Comparison of ENCODE assay signal across 8 cellular contexts in the genomic region with DNA sequence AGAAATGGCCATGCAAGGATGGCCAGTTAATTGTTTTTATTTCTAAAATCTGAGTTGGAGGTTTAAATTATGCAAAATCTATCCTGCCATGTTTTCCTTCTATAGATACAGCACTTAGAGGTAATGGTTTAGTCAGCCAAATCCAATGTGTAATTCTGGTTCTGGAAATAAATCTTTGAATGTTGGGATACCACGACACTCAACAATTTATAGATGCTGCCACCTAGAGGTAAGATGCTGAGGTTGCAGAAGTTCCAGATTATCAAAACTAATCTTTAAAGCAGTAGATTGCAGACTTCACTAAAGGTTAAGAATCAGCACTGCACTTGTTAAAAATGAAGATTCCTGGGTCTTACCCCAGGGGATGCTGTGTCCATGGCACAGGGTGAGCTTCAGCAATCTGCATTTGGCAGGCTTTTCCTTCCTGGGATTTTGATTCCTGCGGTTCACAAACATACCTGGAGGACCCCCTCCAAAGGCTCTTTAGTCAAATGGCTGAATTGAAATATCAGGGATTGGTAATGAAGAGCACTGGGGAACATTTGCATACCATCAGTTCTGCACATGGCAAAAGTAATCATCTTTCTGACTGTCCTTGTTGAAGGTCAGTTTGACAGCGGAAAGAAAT. TPM values are rescaled to one million over a fixed set of nuclear protein-coding genes. Genes with fewer than 3 reads are reported as not detected.
DNase-seq lines count a peak whose midpoint lies in the region; ATAC-seq and TF ChIP-seq lines count a peak whose summit lies in the region.

No MANE protein-coding gene starts in this region.

- peak; percentile 35 for TF ChIP-seq CTCF in Calu3 (IDR thresholded peaks at IDR 0.05; ENCODE audit: unreplicated experiment)
- peak; percentile 73 for TF ChIP-seq CTCF in Panc1 (IDR thresholded peaks at IDR 0.05)
- TF ChIP-seq CTCF in foreskin keratinocyte (conservative IDR thresholded peaks at IDR 0.05), result peak; percentile 78

- POLR2A ChIA-PET in Panc1 (lab: Charles Lee), result no interaction called here

- H3K4me3 Mint-ChIP-seq in Calu3 (ENCODE audit: low read depth, unreplicated experiment), result no peak overlapping the region

- no peaks in the 10 kb centered on the region for H3K36me3 Mint-ChIP-seq in Calu3 (ENCODE audit: insufficient read depth, unreplicated experiment)

- no peaks in the 10 kb centered on the region for H3K9me3 ChIP-seq in Panc1 (ENCODE audit: control insufficient read depth, insufficient read depth, low read depth, low read length)

- peak; percentile 27 for DNase-seq in Calu3
- peak; percentile 17 for DNase-seq in H4 (ENCODE audit: low spot score)
- no peak for DNase-seq in Panc1 (ENCODE audit: low read depth, low spot score)
- peak in 1 of 2 donors; percentile 21 for DNase-seq in foreskin keratinocyte
- peak; percentile 85 for DNase-seq in superior temporal gyrus (ENCODE audit: extremely low spot score)

- H3K4me1 ChIP-seq in Panc1 (ENCODE audit: control insufficient read depth, insufficient read depth, low read length), result no peaks in the 10 kb centered on the region
- no peaks in the 10 kb centered on the region for H3K4me1 ChIP-seq in foreskin keratinocyte

- in situ Hi-C loops in Panc1 (cut with HindIII; ENCODE audit: low pct_unique_long_range_greater_than_20kb, low sequenced_read_pairs), result no loop called here

- no peaks in the 10 kb centered on the region for H3K4me1 Mint-ChIP-seq in Calu3 (ENCODE audit: low read depth, unreplicated experiment)

- H3K9me3 Mint-ChIP-seq in Calu3 (ENCODE audit: low read depth, unreplicated experiment), result peaks cover 7% of the 10 kb centered on the region

- H3K36me3 ChIP-seq in Panc1 (ENCODE audit: control insufficient read depth, insufficient read depth, low read length), result no peaks in the 10 kb centered on the region

- no TSS peak for BruUV-seq in Calu3 (replicated peaks; lab: Mats Ljungman, UMichigan)
- no TSS peak for BruUV-seq in Panc1 (replicated peaks; lab: Mats Ljungman, UMichigan)

- H3K27ac ChIP-seq in Panc1 (ENCODE audit: low read length) (no peak overlapping the region), foreskin keratinocyte (no peak overlapping the region)

- intact Hi-C loops in Calu3 (cut with micrococcal nuclease; ENCODE audit: unreplicated experiment) (loop anchor here (1.0 to 5.0 kb wide), 4 partner anchors 164 to 509 kb away; no protein-coding TSS in a partner anchor), Panc1 (cut with micrococcal nuclease; ENCODE audit: unreplicated experiment) (no loop called here)

- no peak overlapping the region for H3K4me3 ChIP-seq in Panc1 (ENCODE audit: low read depth in 2 of 2, low read length in 2 of 2)

- CTCF ChIA-PET in Calu3 (lab: Charles Lee), result no interaction called here
- CTCF ChIA-PET in Panc1 (lab: Charles Lee), result no interaction called here

- H3K27me3 Mint-ChIP-seq in Calu3 (ENCODE audit: unreplicated experiment), result no peaks in the 10 kb centered on the region

- no peak overlapping the region for H3K27ac Mint-ChIP-seq in Calu3 (ENCODE audit: unreplicated experiment)

- ATAC-seq in Panc1 (no peak), foreskin keratinocyte (peak; percentile 72), GM19351 (IDR thresholded peaks at IDR 0.05; ENCODE audit: unreplicated experiment) (no peak), GM21619 (IDR thresholded peaks at IDR 0.05; ENCODE audit: unreplicated experiment) (no peak), GM18519 (IDR thresholded peaks at IDR 0.05; ENCODE audit: low FRiP score, unreplicated experiment) (no peak)

- H3K27me3 ChIP-seq in Panc1 (ENCODE audit: control insufficient read depth, insufficient read depth, low read length), result peaks cover 4% of the 10 kb centered on the region; the same call in 1 of the 2 replicates
- H3K27me3 ChIP-seq in foreskin keratinocyte, result no peaks in the 10 kb centered on the region

RNA-seq across cellular contexts. Expression of a gene that starts 53.4 kb away (rescaled TPM):
- 1.3 and 1.9 TPM in 2 replicates for total RNA-seq in Calu3 (2022)
- total RNA-seq in H4 (2014; rRNA removed; shearing (Covaris generic)), result 1.7 and 1.8 TPM in 2 replicates
- total RNA-seq in Panc1 (2021; ENCODE audit: unreplicated experiment), result not detected
- not detected for polyA plus RNA-seq in Panc1 (2012; ENCODE audit: insufficient read length)
- total RNA-seq in foreskin keratinocyte, result 16.6 and 48.9 TPM in 2 replicates
- 9.0 and 22.8 TPM in 2 replicates for polyA plus RNA-seq in foreskin keratinocyte
